In the genomic region with DNA sequence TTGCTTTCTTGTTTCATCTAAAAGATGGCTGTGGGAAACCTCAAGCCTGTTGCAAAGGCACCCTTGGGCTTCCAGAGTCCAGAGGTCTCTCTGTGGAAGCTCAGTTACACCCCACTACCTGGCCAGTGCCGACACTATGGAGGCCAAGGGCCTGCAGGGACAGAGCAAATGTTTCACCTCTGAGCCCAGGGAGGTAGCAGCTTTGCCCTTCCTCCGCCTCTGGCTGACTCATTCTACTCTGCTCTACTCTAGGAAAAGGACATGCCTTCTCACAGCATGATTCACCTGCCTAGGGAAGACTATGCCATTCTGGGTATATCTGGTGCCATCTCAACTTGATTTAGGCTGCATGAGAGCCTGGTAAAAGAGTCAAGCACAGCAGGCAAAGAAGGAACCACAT, we compare ENCODE assay signal across 14 cellular contexts. TPM values are rescaled to one million over a fixed set of nuclear protein-coding genes. Genes with fewer than 3 reads are reported as not detected.
DNase-seq lines count a peak whose midpoint lies in the region; ATAC-seq, FAIRE-seq and TF ChIP-seq lines count a peak whose summit lies in the region.
"Had no signal": no experiment of that assay in that cellular context is flagged by ENCODE, and none has a peak within 500 bp of the region (broad histone marks: within the 10 kb centered on the region; RNA-seq: fewer than 3 reads in every experiment).

No MANE protein-coding gene starts in this region.

- H4K20me1 ChIP-seq in HCT116 (ENCODE audit: insufficient read depth) (no peaks in the 10 kb centered on the region), keratinocyte (ENCODE audit: control insufficient read depth, extremely low read depth, insufficient read depth, low read length) (no peaks in the 10 kb centered on the region)

- H3K4me2 ChIP-seq in HCT116 (ENCODE audit: low read length), result peak overlapping the region; percentile 49
- H3K4me2 ChIP-seq in keratinocyte (ENCODE audit: control insufficient read depth, extremely low read depth, insufficient read depth, low read depth, low read length), result no peak overlapping the region

- H3K9me3 ChIP-seq in HCT116 (ENCODE audit: control insufficient read depth in 1 of 2, insufficient read depth in 1 of 2, low read depth in 1 of 2, low read length in 2 of 2), result no peaks in the 10 kb centered on the region; a peak in 1 of 4 replicates
- no peaks in the 10 kb centered on the region for H3K9me3 ChIP-seq in keratinocyte (ENCODE audit: control insufficient read depth, low read depth, low read length)
- no peaks in the 10 kb centered on the region for H3K9me3 ChIP-seq in T-helper 17 cell (ENCODE audit: control insufficient read depth, low read length, poor library complexity, severe bottlenecking)
- H3K9me3 ChIP-seq: BE2C had no signal

- no peaks in the 10 kb centered on the region for H3K27me3 Mint-ChIP-seq in T-helper 17 cell

- CTCF ChIA-PET in HCT116 (lab: Charles Lee), result interaction anchor here (1.1 kb wide), 1 partner anchor 145 kb away, joined by 3 read pairs; no protein-coding TSS in a partner anchor

- H2AFZ ChIP-seq in HCT116 (ENCODE audit: low read depth, low read length, poor library complexity, severe bottlenecking), result peak overlapping the region; percentile 24
- H2AFZ ChIP-seq in keratinocyte (ENCODE audit: control insufficient read depth, low read length), result no peak overlapping the region

- H3K4me3 Mint-ChIP-seq in T-helper 17 cell, result no peak overlapping the region
- H3K4me3 Mint-ChIP-seq: WTC11 had no signal

- H3K4me1 ChIP-seq in HCT116 (ENCODE audit: control insufficient read depth in 1 of 2, insufficient read depth in 2 of 2, low read length in 2 of 2) (peaks cover 3 to 26% of the 10 kb centered on the region in 2 experiments; a peak in 3 of 4 replicates), keratinocyte (ENCODE audit: control insufficient read depth, extremely low read depth, insufficient read depth, low read length) (peaks cover 6% of the 10 kb centered on the region)
- H3K4me1 ChIP-seq: BE2C had no signal

- no peaks in the 10 kb centered on the region for H3K36me3 ChIP-seq in HCT116 (ENCODE audit: control insufficient read depth in 1 of 2, insufficient read depth in 2 of 2, low read length in 2 of 2)
- H3K36me3 ChIP-seq in keratinocyte (ENCODE audit: control insufficient read depth in 2 of 2, extremely low read depth in 1 of 2, insufficient read depth in 2 of 2, low read length in 2 of 2), result no peaks in the 10 kb centered on the region
- H3K36me3 ChIP-seq: BE2C had no signal

- POLR2A ChIA-PET in HCT116 (lab: Charles Lee), result no interaction called here

- H3K27me3 ChIP-seq in HCT116 (ENCODE audit: insufficient read depth, low read length), result no peaks in the 10 kb centered on the region
- no peaks in the 10 kb centered on the region for H3K27me3 ChIP-seq in keratinocyte (ENCODE audit: control insufficient read depth, extremely low read depth, insufficient read depth, low read length)
- H3K27me3 ChIP-seq: BE2C had no signal

- H3K9ac ChIP-seq in HCT116 (ENCODE audit: low read length) (no peak overlapping the region), keratinocyte (ENCODE audit: control insufficient read depth, extremely low read depth, insufficient read depth, low read length) (no peak overlapping the region)

- no peaks in the 10 kb centered on the region for H3K36me3 Mint-ChIP-seq in T-helper 17 cell (ENCODE audit: low read depth)
- H3K36me3 Mint-ChIP-seq: WTC11 had no signal

- TF ChIP-seq POLR2A in HCT116 (IDR thresholded peaks at IDR 0.05; ENCODE audit: borderline replicate concordance, extremely low read depth, insufficient read depth, insufficient read length), result no peak

- peak; percentile 73 for FAIRE-seq in keratinocyte (lab: Jason Lieb, UNC)

- peak; percentile 96 for ATAC-seq in HCT116
- no peak for ATAC-seq in T-helper 17 cell
- ATAC-seq: WTC11 had no signal

- no peak overlapping the region for H3K27ac Mint-ChIP-seq in T-helper 17 cell
- H3K27ac Mint-ChIP-seq: WTC11 had no signal

- H3K27ac ChIP-seq in HCT116 (ENCODE audit: low read depth, low read length), result no peak overlapping the region
- no peak overlapping the region for H3K27ac ChIP-seq in keratinocyte (ENCODE audit: control insufficient read depth, insufficient read depth, low read length)

- dilution Hi-C loops in keratinocyte (cut with MboI; ENCODE audit: extremely low pct_ligation_motif_present, low sequenced_read_pairs), result no loop called here

- intact Hi-C loops in HCT116 (cut with micrococcal nuclease), result no loop called here

- no peak for TF ChIP-seq CTCF in HCT116 (IDR thresholded peaks at IDR 0.05 in 2 of 3, conservative IDR thresholded peaks at IDR 0.05 in 1 of 3; ENCODE audit: borderline replicate concordance in 1 of 3, insufficient read depth in 1 of 3, low read depth in 2 of 3, low read length in 2 of 3)
- TF ChIP-seq CTCF in keratinocyte (optimal IDR thresholded peaks at IDR 0.05 in 1 of 3, IDR thresholded peaks at IDR 0.05 in 1 of 3, conservative IDR thresholded peaks at IDR 0.05 in 1 of 3; ENCODE audit: extremely low read depth in 1 of 3, insufficient read depth in 2 of 3, low read length in 3 of 3), result no peak

- no peak overlapping the region for H3K4me3 ChIP-seq in HCT116 (replicated peaks in 1 of 2; ENCODE audit: low read depth in 1 of 2, low read length in 2 of 2)
- H3K4me3 ChIP-seq in keratinocyte (ENCODE audit: control insufficient read depth in 2 of 3, extremely low read depth in 1 of 3, insufficient read depth in 2 of 3, low read depth in 1 of 3, low read length in 3 of 3), result no peak overlapping the region

- H3K79me2 ChIP-seq in HCT116 (ENCODE audit: insufficient read depth, low read length) (no peaks in the 10 kb centered on the region), keratinocyte (ENCODE audit: control insufficient read depth, insufficient read depth, low read length) (no peaks in the 10 kb centered on the region)

- DNase-seq in A172 (ENCODE audit: low spot score) (peak; percentile 57), HCT116 (ENCODE audit: low read depth, low spot score) (peak; percentile 22), amniotic epithelial cell (ENCODE audit: low read depth) (peak; percentile 34), keratinocyte (ENCODE audit: low read depth, low spot score) (no peak), NCI-H526 treated with DMSO at 0.1 percent for 48 hours (lab: John Stamatoyannopoulos, UW) (no peak), T-helper 17 cell (no peak), NAMALWA (ENCODE audit: low spot score) (no peak)
- DNase-seq in activated effector memory CD4-positive, alpha-beta T cell treated with Interleukin-2 at 50 U/mL for 16 hours, result no peak
- DNase-seq: activated effector memory CD4-positive, alpha-beta T cell treated with anti-CD3 and anti-CD28 coated beads, Interleukin-2, amount 50 U/mL, for 16 hours; BE2C; MM.1S; NCI-H510A treated with DMSO at 0.1 percent for 48 hours had no signal

- no peaks in the 10 kb centered on the region for H3K9me2 ChIP-seq in HCT116 (ENCODE audit: insufficient read depth)

- RAD21 ChIA-PET in HCT116 (lab: Charles Lee; ENCODE audit: low non-redundant PET in 1 of 2, low total read pairs in 2 of 2, uncharacterized antibody in 2 of 2, unreplicated experiment in 2 of 2), result no interaction called here

- H3K9me1 ChIP-seq in keratinocyte (ENCODE audit: control insufficient read depth, extremely low read depth, insufficient read depth, low read length), result no peaks in the 10 kb centered on the region

- TF ChIP-seq RAD21 in HCT116 (IDR thresholded peaks at IDR 0.05; ENCODE audit: low read depth), result no peak

- peaks cover 10% of the 10 kb centered on the region for H3K4me1 Mint-ChIP-seq in T-helper 17 cell

- BruUV-seq in HCT116 (replicated peaks; lab: Mats Ljungman, UMichigan), result no TSS peak

TF ChIP-seq in HCT116, 20 proteins besides CTCF, POLR2A, EP300 and RAD21 (continues in another document):
- TF ChIP-seq EZH2 (IDR thresholded peaks at IDR 0.05), result no peak
- TF ChIP-seq, protein P1, sequence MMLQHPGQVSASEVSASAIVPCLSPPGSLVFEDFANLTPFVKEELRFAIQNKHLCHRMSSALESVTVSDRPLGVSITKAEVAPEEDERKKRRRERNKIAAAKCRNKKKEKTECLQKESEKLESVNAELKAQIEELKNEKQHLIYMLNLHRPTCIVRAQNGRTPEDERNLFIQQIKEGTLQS (IDR thresholded peaks at IDR 0.05), result no peak

RNA-seq across cellular contexts. Expression of gene MYOM1, which starts 12.2 kb away (rescaled TPM):
- total RNA-seq in A172 (2014; rRNA removed; shearing (Covaris generic)), result not detected in 2 replicates
- total RNA-seq in HCT116 (2021; ENCODE audit: unreplicated experiment) (0.52 TPM), T-helper 17 cell (1 to 10 TPM in 1 of 2 donors, under 1 TPM in 1; 0.92 to 3.2 TPM)
- polyA plus RNA-seq in HCT116 (2012), result 0.22 and 0.27 TPM in 2 replicates
- polyA plus RNA-seq in keratinocyte, result 0.01 to 0.22 TPM (median 0.03 TPM) in 3 replicates
- polyA plus RNA-seq in keratinocyte (2011; ENCODE audit: low read depth), result 1.9 TPM
- polyA plus RNA-seq in keratinocyte (2011; cell fraction: cytosol; rRNA removed), result 0.04 and 0.05 TPM in 2 replicates
- 0.06 and 0.08 TPM in 2 replicates for polyA plus RNA-seq in keratinocyte (2011; cell fraction: nucleus; rRNA removed)
- 0.06 and 0.28 TPM in 2 replicates for polyA plus RNA-seq in keratinocyte (2012; ENCODE audit: low replicate concordance)
- 0.13 TPM in 1 of 3 replicates, not detected in the others for polyA minus RNA-seq in keratinocyte
- not detected for polyA minus RNA-seq in keratinocyte (2011; cell fraction: cytosol; rRNA and poly(A)+ RNA removed)
- polyA minus RNA-seq in keratinocyte (2011; cell fraction: nucleus; rRNA and poly(A)+ RNA removed), result 0.16 TPM in 1 of 2 replicates, not detected in the other
- total RNA-seq: Daoy had no signal

RNA-seq across cellular contexts. Expression of gene MYL12A, which starts 40.0 kb away (rescaled TPM):
- total RNA-seq in A172 (2014; rRNA removed; shearing (Covaris generic)), result 1,577 and 1,578 TPM in 2 replicates
- total RNA-seq in HCT116 (2021; ENCODE audit: unreplicated experiment) (314 TPM), T-helper 17 cell (100 to 1,000 TPM; 480 to 500 TPM)
- 288 and 353 TPM in 2 replicates for polyA plus RNA-seq in HCT116 (2012)
- polyA plus RNA-seq in keratinocyte, result 526 to 759 TPM (median 536 TPM) in 3 replicates
- polyA plus RNA-seq in keratinocyte (2011; ENCODE audit: low read depth), result 832 TPM
- polyA plus RNA-seq in keratinocyte (2011; cell fraction: cytosol; rRNA removed), result 508 and 955 TPM in 2 replicates
- polyA plus RNA-seq in keratinocyte (2011; cell fraction: nucleus; rRNA removed), result 319 and 354 TPM in 2 replicates
- polyA plus RNA-seq in keratinocyte (2012; ENCODE audit: low replicate concordance), result 469 and 496 TPM in 2 replicates
- 140 to 335 TPM (median 275 TPM) in 3 replicates for polyA minus RNA-seq in keratinocyte
- polyA minus RNA-seq in keratinocyte (2011; cell fraction: cytosol; rRNA and poly(A)+ RNA removed), result 479 TPM
- polyA minus RNA-seq in keratinocyte (2011; cell fraction: nucleus; rRNA and poly(A)+ RNA removed), result 97.7 and 185 TPM in 2 replicates

RNA-seq across cellular contexts. Expression of gene MYL12B, which starts 54.4 kb away (rescaled TPM):
- 633 and 743 TPM in 2 replicates for total RNA-seq in A172 (2014; rRNA removed; shearing (Covaris generic))
- total RNA-seq in HCT116 (2021; ENCODE audit: unreplicated experiment) (403 TPM), T-helper 17 cell (100 to 1,000 TPM; 172 to 178 TPM)
- polyA plus RNA-seq in HCT116 (2012), result 450 and 510 TPM in 2 replicates
- 946 to 1,224 TPM (median 993 TPM) in 3 replicates for polyA plus RNA-seq in keratinocyte
- polyA plus RNA-seq in keratinocyte (2011; ENCODE audit: low read depth), result 428 TPM
- 856 and 1,649 TPM in 2 replicates for polyA plus RNA-seq in keratinocyte (2011; cell fraction: cytosol; rRNA removed)
- polyA plus RNA-seq in keratinocyte (2011; cell fraction: nucleus; rRNA removed), result 528 and 542 TPM in 2 replicates
- polyA plus RNA-seq in keratinocyte (2012; ENCODE audit: low replicate concordance), result 739 and 761 TPM in 2 replicates
- 206 to 467 TPM (median 416 TPM) in 3 replicates for polyA minus RNA-seq in keratinocyte
- 587 TPM for polyA minus RNA-seq in keratinocyte (2011; cell fraction: cytosol; rRNA and poly(A)+ RNA removed)
- 138 and 172 TPM in 2 replicates for polyA minus RNA-seq in keratinocyte (2011; cell fraction: nucleus; rRNA and poly(A)+ RNA removed)

Comparison
In these comparisons a context has a peak if more than half of its experiments do, and no peak if none do; other contexts are left out.
1. DNase-seq: peak in A172 (single experiment), HCT116 (single experiment) and amniotic epithelial cell (single experiment); none in keratinocyte (single experiment), NCI-H526 treated with DMSO at 0.1 percent for 48 hours (single experiment), activated effector memory CD4-positive, alpha-beta T cell treated with Interleukin-2 at 50 U/mL for 16 hours (single experiment), T-helper 17 cell (0 of 3) and NAMALWA (single experiment).